Comparison of ENCODE assay signal across 18 cellular contexts in genomic region chr17:6981426-6981825, GRCh38. TPM values are rescaled to one million over a fixed set of nuclear protein-coding genes. Genes with fewer than 3 reads are reported as not detected.
"Had no signal": no experiment of that assay in that cellular context is flagged by ENCODE, and none has a peak within 500 bp of the region (broad histone marks: within the 10 kb centered on the region; RNA-seq: fewer than 3 reads in every experiment).

No MANE protein-coding gene starts in this region.

- H3K9me3 Mint-ChIP-seq: activated CD4-positive, alpha-beta memory T cell treated with anti-CD3 and anti-CD28 coated beads for 36 hours had no signal

- H3K4me3 Mint-ChIP-seq: activated CD4-positive, alpha-beta memory T cell treated with anti-CD3 and anti-CD28 coated beads for 36 hours; stimulated activated naive B cell treated with anti-CD40 and anti-IgM and Interleukin-4, amounts not matched to agents 10 μg/mL and 1 μg/mL and 100 μg/mL, for 72 hours had no signal

- H3K36me3 Mint-ChIP-seq: activated CD4-positive, alpha-beta memory T cell treated with anti-CD3 and anti-CD28 coated beads for 36 hours had no signal

- H3K27me3 ChIP-seq: adrenal gland, heart right ventricle, sigmoid colon had no signal

- ATAC-seq: heart right ventricle; stimulated activated naive B cell treated with anti-CD40 and anti-IgM and Interleukin-4, amounts not matched to agents 10 μg/mL and 1 μg/mL and 100 μg/mL, for 72 hours had no signal

- H3K4me1 ChIP-seq: adrenal gland, sigmoid colon had no signal

- H3K27ac ChIP-seq: adrenal gland, coronary artery, heart right ventricle, sigmoid colon had no signal

- H3K4me3 ChIP-seq: adrenal gland, coronary artery, heart right ventricle, sigmoid colon had no signal

- H3K27me3 Mint-ChIP-seq: activated CD4-positive, alpha-beta memory T cell treated with anti-CD3 and anti-CD28 coated beads for 36 hours; stimulated activated naive B cell treated with anti-CD40 and anti-IgM and Interleukin-4, amounts not matched to agents 10 μg/mL and 1 μg/mL and 100 μg/mL, for 72 hours had no signal

- DNase-seq: activated CD4-positive, alpha-beta memory T cell treated with anti-CD3 and anti-CD28 coated beads for 36 hours; activated CD8-positive, alpha-beta memory T cell treated with anti-CD3 and anti-CD28 coated beads, Interleukin-2, amount 50 U/mL, for 4 hours; activated naive CD4-positive, alpha-beta T cell treated with Interleukin-2 at 50 U/mL for 16 hours; adrenal gland; caudate nucleus; effector CD8-positive, alpha-beta T cell; heart right ventricle; kidney; sigmoid colon; stimulated activated CD4-positive, alpha-beta T cell treated with anti-CD3 and anti-CD28 coated beads, Interleukin-2, amount 100 ng/mL, for 24 hours; stimulated activated naive B cell treated with anti-CD40 and anti-IgM and Interleukin-4, amounts not matched to agents 10 μg/mL and 1 μg/mL and 100 μg/mL, for 72 hours; trophoblast cell had no signal

- H3K36me3 ChIP-seq: adrenal gland, heart right ventricle, sigmoid colon had no signal

- H3K9me3 ChIP-seq: adrenal gland, sigmoid colon had no signal

- H3K27ac Mint-ChIP-seq: activated CD4-positive, alpha-beta memory T cell treated with anti-CD3 and anti-CD28 coated beads for 36 hours; stimulated activated naive B cell treated with anti-CD40 and anti-IgM and Interleukin-4, amounts not matched to agents 10 μg/mL and 1 μg/mL and 100 μg/mL, for 72 hours had no signal

- FAIRE-seq: frontal cortex, kidney had no signal

RNA-seq across cellular contexts. Expression of gene ALOX12, which starts 14.4 kb away (rescaled TPM):
- total RNA-seq: activated CD4-positive, alpha-beta memory T cell treated with anti-CD3 and anti-CD28 coated beads for 36 hours; kidney; osteoblast; pulmonary artery endothelial cell; sigmoid colon; subcutaneous adipose tissue had no signal
- polyA plus RNA-seq: neural cell, sigmoid colon had no signal

RNA-seq across cellular contexts. Expression of gene BCL6B, which starts 41.4 kb away (rescaled TPM):
- total RNA-seq: osteoblast had no signal
- polyA plus RNA-seq: neural cell had no signal

RNA-seq across cellular contexts. Expression of gene SLC16A13, which starts 54.4 kb away (rescaled TPM):
- polyA plus RNA-seq: neural cell had no signal
